17 cellular contexts compared by ENCODE assay signal in genomic region chr6:37979392-37980221, GRCh38.
DNase-seq lines count a peak whose midpoint lies in the region; ATAC-seq, FAIRE-seq and TF ChIP-seq lines count a peak whose summit lies in the region.
"Had no signal": no experiment of that assay in that cellular context is flagged by ENCODE, and none has a peak within 500 bp of the region (broad histone marks: within the 10 kb centered on the region; RNA-seq: fewer than 3 reads in every experiment).

No MANE protein-coding gene starts in this region.

- H3K27ac ChIP-seq in mammary epithelial cell (ENCODE audit: insufficient read depth, low read depth, low read length) (no peak overlapping the region), lower lobe of right lung (no peak overlapping the region), kidney (ENCODE audit: low read depth in 2 of 2, low read length in 2 of 2) (no peak overlapping the region)
- H3K27ac ChIP-seq: spleen, tibial nerve had no signal

- no peak overlapping the region for H3K27ac Mint-ChIP-seq in MCF 10A (ENCODE audit: low read depth, unreplicated experiment)
- H3K27ac Mint-ChIP-seq in activated T-helper 17 cell treated with anti-CD3 and anti-CD28 coated beads, Interleukin-2, amount 50 U/mL, for 72 hours = peak overlapping the region; percentile 41
- no peak overlapping the region for H3K27ac Mint-ChIP-seq in activated CD4-positive, alpha-beta memory T cell treated with anti-CD3 and anti-CD28 coated beads for 36 hours
- H3K27ac Mint-ChIP-seq: activated CD8-positive, alpha-beta T cell treated with anti-CD3 and anti-CD28 coated beads for 36 hours; activated T-helper 1 cell treated with anti-CD3 and anti-CD28 coated beads, Interleukin-12 subunit alpha, Interleukin-12 subunit beta, Interleukin-2, Interleukin-4 antibody, amounts not matched to agents 30 ng/mL and 10 ng/mL and 1 ng/mL, durations not matched to agents 14 hours and 24 hours and 36 hours; stimulated activated memory B cell treated with anti-CD40 and anti-IgM and Interleukin-4, amounts not matched to agents 10 μg/mL and 1 μg/mL and 100 μg/mL, for 72 hours had no signal

- no peak for ATAC-seq in activated T-helper 17 cell treated with anti-CD3 and anti-CD28 coated beads, Interleukin-2, amount 50 U/mL, for 72 hours (replicated peaks)
- ATAC-seq in lower lobe of right lung (peak; percentile 39 to 65), GM19397 (IDR thresholded peaks at IDR 0.05; ENCODE audit: unreplicated experiment) (no peak)
- ATAC-seq: activated CD8-positive, alpha-beta T cell treated with anti-CD3 and anti-CD28 coated beads for 36 hours; stimulated activated memory B cell treated with anti-CD40 and anti-IgM and Interleukin-4, amounts not matched to agents 10 μg/mL and 1 μg/mL and 100 μg/mL, for 72 hours had no signal

- no TSS peak for BruUV-seq in mammary epithelial cell (replicated peaks; lab: Mats Ljungman, UMichigan)
- no TSS peak for BruUV-seq in MCF 10A (replicated peaks; lab: Mats Ljungman, UMichigan)

- no peak overlapping the region for H3K4me3 ChIP-seq in mammary epithelial cell (replicated peaks in 1 of 3; ENCODE audit: insufficient read depth in 1 of 3, low read depth in 2 of 3, low read length in 3 of 3)
- H3K4me3 ChIP-seq in lower lobe of right lung = no peak overlapping the region
- no peak overlapping the region for H3K4me3 ChIP-seq in kidney (ENCODE audit: low read length in 2 of 2)
- H3K4me3 ChIP-seq: spleen, tibial nerve had no signal

- peaks cover 16% of the 10 kb centered on the region for H3K4me1 Mint-ChIP-seq in MCF 10A (ENCODE audit: insufficient read depth, unreplicated experiment)
- H3K4me1 Mint-ChIP-seq in activated T-helper 17 cell treated with anti-CD3 and anti-CD28 coated beads, Interleukin-2, amount 50 U/mL, for 72 hours = peaks cover 40% of the 10 kb centered on the region
- peaks cover 51% of the 10 kb centered on the region for H3K4me1 Mint-ChIP-seq in activated CD4-positive, alpha-beta memory T cell treated with anti-CD3 and anti-CD28 coated beads for 36 hours (ENCODE audit: low read depth)

- POLR2A ChIA-PET in MCF 10A (lab: Yijun Ruan, JAX) = interaction anchor here (0.5 to 1.4 kb wide), 7 partner anchors 9 to 680 kb away, joined by 3 to 5 read pairs (median 4); partner anchors contain the start of gene ZFAND3
- POLR2A ChIA-PET in activated CD4-positive, alpha-beta memory T cell treated with anti-CD3 and anti-CD28 coated beads for 36 hours (lab: Charles Lee) = interaction anchor here (0.7 kb wide), 1 partner anchor 76 kb away, joined by 3 read pairs; no protein-coding TSS in a partner anchor

- no peak overlapping the region for H2AFZ ChIP-seq in mammary epithelial cell (ENCODE audit: low read depth, low read length)

- peak overlapping the region; percentile 15 for H3K4me2 ChIP-seq in mammary epithelial cell (ENCODE audit: insufficient read depth, low read depth, low read length)

- peaks cover 90% of the 10 kb centered on the region for H3K79me2 ChIP-seq in mammary epithelial cell (ENCODE audit: insufficient read depth, low read length)

- H3K36me3 ChIP-seq in mammary epithelial cell (ENCODE audit: insufficient read depth, low read length) (no peaks in the 10 kb centered on the region), lower lobe of right lung (no peaks in the 10 kb centered on the region), kidney (ENCODE audit: control insufficient read depth in 1 of 2, insufficient read depth in 2 of 2, low read length in 2 of 2) (no peaks in the 10 kb centered on the region)

- H3K36me3 Mint-ChIP-seq in MCF 10A (ENCODE audit: insufficient read depth, unreplicated experiment) = peaks cover 6% of the 10 kb centered on the region
- H3K36me3 Mint-ChIP-seq in activated T-helper 17 cell treated with anti-CD3 and anti-CD28 coated beads, Interleukin-2, amount 50 U/mL, for 72 hours (ENCODE audit: low read depth) = peaks cover 5% of the 10 kb centered on the region
- H3K36me3 Mint-ChIP-seq in activated CD4-positive, alpha-beta memory T cell treated with anti-CD3 and anti-CD28 coated beads for 36 hours = peaks cover 3% of the 10 kb centered on the region

- H3K4me1 ChIP-seq in mammary epithelial cell (ENCODE audit: insufficient read depth, low read length) (peaks cover 18% of the 10 kb centered on the region), lower lobe of right lung (peaks cover 18% of the 10 kb centered on the region), kidney (ENCODE audit: control insufficient read depth in 1 of 2, insufficient read depth in 1 of 2, low read depth in 1 of 2, low read length in 2 of 2) (peaks cover 0 to 12% of the 10 kb centered on the region in 2 donors)

- H3K27me3 ChIP-seq in mammary epithelial cell (ENCODE audit: insufficient read depth, low read length) = no peaks in the 10 kb centered on the region
- H3K27me3 ChIP-seq in lower lobe of right lung (ENCODE audit: low read depth) = no peaks in the 10 kb centered on the region
- H3K27me3 ChIP-seq: spleen, tibial nerve had no signal

- H3K27me3 Mint-ChIP-seq in MCF 10A (ENCODE audit: insufficient read depth, unreplicated experiment) = no peaks in the 10 kb centered on the region
- no peaks in the 10 kb centered on the region for H3K27me3 Mint-ChIP-seq in activated T-helper 17 cell treated with anti-CD3 and anti-CD28 coated beads, Interleukin-2, amount 50 U/mL, for 72 hours
- no peaks in the 10 kb centered on the region for H3K27me3 Mint-ChIP-seq in activated CD4-positive, alpha-beta memory T cell treated with anti-CD3 and anti-CD28 coated beads for 36 hours
- H3K27me3 Mint-ChIP-seq: activated CD8-positive, alpha-beta T cell treated with anti-CD3 and anti-CD28 coated beads for 36 hours; stimulated activated memory B cell treated with anti-CD40 and anti-IgM and Interleukin-4, amounts not matched to agents 10 μg/mL and 1 μg/mL and 100 μg/mL, for 72 hours had no signal

- in situ Hi-C loops in mammary epithelial cell (cut with MboI; ENCODE audit: low sequenced_read_pairs in 2 of 2) = no loop called here

- H3K9ac ChIP-seq in mammary epithelial cell (ENCODE audit: insufficient read depth, low read length) (no peak overlapping the region), kidney (ENCODE audit: low read length in 2 of 2) (no peak overlapping the region)

- H3K9me3 ChIP-seq in mammary epithelial cell (replicated peaks; ENCODE audit: insufficient read depth, low read length) (peaks cover 4% of the 10 kb centered on the region), lower lobe of right lung (peaks cover 12% of the 10 kb centered on the region), kidney (ENCODE audit: control insufficient read depth in 1 of 2, low read length in 2 of 2) (peaks cover 3 to 7% of the 10 kb centered on the region in 2 donors)

- no peak overlapping the region for H3K4me3 Mint-ChIP-seq in MCF 10A (ENCODE audit: unreplicated experiment)
- H3K4me3 Mint-ChIP-seq in activated T-helper 17 cell treated with anti-CD3 and anti-CD28 coated beads, Interleukin-2, amount 50 U/mL, for 72 hours = no peak overlapping the region
- no peak overlapping the region for H3K4me3 Mint-ChIP-seq in activated CD4-positive, alpha-beta memory T cell treated with anti-CD3 and anti-CD28 coated beads for 36 hours
- H3K4me3 Mint-ChIP-seq: activated CD8-positive, alpha-beta T cell treated with anti-CD3 and anti-CD28 coated beads for 36 hours; activated T-helper 1 cell treated with anti-CD3 and anti-CD28 coated beads, Interleukin-12 subunit alpha, Interleukin-12 subunit beta, Interleukin-2, Interleukin-4 antibody, amounts not matched to agents 30 ng/mL and 10 ng/mL and 1 ng/mL, durations not matched to agents 14 hours and 24 hours and 36 hours; stimulated activated memory B cell treated with anti-CD40 and anti-IgM and Interleukin-4, amounts not matched to agents 10 μg/mL and 1 μg/mL and 100 μg/mL, for 72 hours had no signal

- DNase-seq in mammary epithelial cell (peak; percentile 55), MCF 10A (ENCODE audit: unreplicated experiment) (no peak), lower lobe of right lung (no peak), kidney (no peak), 8988T (no peak)
- no peak for DNase-seq in activated CD4-positive, alpha-beta memory T cell treated with anti-CD3 and anti-CD28 coated beads for 36 hours
- DNase-seq: activated CD8-positive, alpha-beta T cell treated with anti-CD3 and anti-CD28 coated beads for 36 hours; amniotic stem cell; COR-L47; MM.1S; posterior cingulate gyrus; spleen had no signal

- dilution Hi-C loops in mammary epithelial cell (cut with HindIII; ENCODE audit: low sequenced_read_pairs) = no loop called here

- intact Hi-C loops in mammary epithelial cell (cut with micrococcal nuclease) (no loop called here), MCF 10A (cut with micrococcal nuclease) (no loop called here), lower lobe of right lung (cut with DNase I) (no loop called here), kidney (cut with DNase I) (no loop called here)
- intact Hi-C loops in activated CD4-positive, alpha-beta memory T cell treated with anti-CD3 and anti-CD28 coated beads for 36 hours (cut with micrococcal nuclease) = loop anchor here (5.0 kb wide), 1 partner anchor 112 kb away; no protein-coding TSS in a partner anchor

- 34% methylated on average over 4 of the region's 5 CpGs for WGBS in mammary epithelial cell (ENCODE audit: low coverage, missing lambda C conversion rate)

- no peaks in the 10 kb centered on the region for H3K9me3 Mint-ChIP-seq in MCF 10A (ENCODE audit: unreplicated experiment)
- no peaks in the 10 kb centered on the region for H3K9me3 Mint-ChIP-seq in activated T-helper 17 cell treated with anti-CD3 and anti-CD28 coated beads, Interleukin-2, amount 50 U/mL, for 72 hours
- H3K9me3 Mint-ChIP-seq in activated CD4-positive, alpha-beta memory T cell treated with anti-CD3 and anti-CD28 coated beads for 36 hours = peaks cover 15% of the 10 kb centered on the region
- H3K9me3 Mint-ChIP-seq: stimulated activated memory B cell treated with anti-CD40 and anti-IgM and Interleukin-4, amounts not matched to agents 10 μg/mL and 1 μg/mL and 100 μg/mL, for 72 hours had no signal

- no peak for FAIRE-seq in kidney (lab: Jason Lieb, UNC)

- no peak for TF ChIP-seq CTCF in mammary epithelial cell (conservative IDR thresholded peaks at IDR 0.05 in 1 of 2, IDR thresholded peaks at IDR 0.05 in 1 of 2; ENCODE audit: extremely low read depth in 1 of 2, insufficient read depth in 1 of 2, low read depth in 1 of 2, low read length in 2 of 2)
- TF ChIP-seq CTCF in MCF 10A (IDR thresholded peaks at IDR 0.05; ENCODE audit: unreplicated experiment) = no peak
- TF ChIP-seq CTCF in lower lobe of right lung (IDR thresholded peaks at IDR 0.05) = no peak
- TF ChIP-seq CTCF in kidney (IDR thresholded peaks at IDR 0.05; ENCODE audit: borderline replicate concordance, extremely low read depth, insufficient read depth) = no peak

- CTCF ChIA-PET in mammary epithelial cell (lab: Charles Lee; ENCODE audit: low non-redundant PET) = no interaction called here
- CTCF ChIA-PET in MCF 10A (lab: Yijun Ruan, JAX) = interaction anchor here (0.6 to 1.0 kb wide), 3 partner anchors 40 to 543 kb away, joined by 3 to 4 read pairs (median 3); no protein-coding TSS in a partner anchor
- CTCF ChIA-PET in activated CD4-positive, alpha-beta memory T cell treated with anti-CD3 and anti-CD28 coated beads for 36 hours (lab: Charles Lee) = interaction anchor here (0.7 kb wide), 1 partner anchor 524 kb away, joined by 7 read pairs; no protein-coding TSS in a partner anchor

- no peaks in the 10 kb centered on the region for H4K20me1 ChIP-seq in mammary epithelial cell (ENCODE audit: insufficient read depth, low read length)

Comparison
In these comparisons a context has a peak if more than half of its experiments do, and no peak if none do; other contexts are left out.
1. ATAC-seq: peak in lower lobe of right lung (2 of 2); none in activated T-helper 17 cell treated with anti-CD3 and anti-CD28 coated beads, Interleukin-2, amount 50 U/mL, for 72 hours (single experiment) and GM19397 (single experiment).